8 cellular contexts compared by ENCODE assay signal in genomic region chr2:1550658-1551316, GRCh38.
A peak's percentile ranks its signal among the peaks of the same experiment; 100 is the strongest.
DNase-seq lines count a peak whose midpoint lies in the region; ATAC-seq and TF ChIP-seq lines count a peak whose summit lies in the region.

No MANE protein-coding gene starts in this region.

- peaks cover 18% of the 10 kb centered on the region for H3K4me1 ChIP-seq in IMR-90 (ENCODE audit: control insufficient read depth, insufficient read depth, low read length)

- no peak overlapping the region for H3K23ac ChIP-seq in IMR-90 (ENCODE audit: low read depth, low read length)

- no peak overlapping the region for H2BK120ac ChIP-seq in IMR-90 (ENCODE audit: low read depth, low read length)

- H3K4me1 Mint-ChIP-seq in brain = peaks cover 24% of the 10 kb centered on the region

- 0 out of 4 replicates have a peak overlapping the region, but pooled peaks of 1 of the 2 experiments have one; percentile 36 for H4K8ac ChIP-seq in IMR-90 (ENCODE audit: low read depth in 2 of 2, low read length in 2 of 2)

- H3K9me3 ChIP-seq in IMR-90 (ENCODE audit: control insufficient read depth, insufficient read depth, low read length) = no peaks in the 10 kb centered on the region

- dilution Hi-C loops in IMR-90 (cut with HindIII; ENCODE audit: low sequenced_read_pairs, unreplicated experiment) = no loop called here

- DNase-seq in DMS114 treated with DMSO at 0.1 percent for 48 hours (lab: John Stamatoyannopoulos, UW; ENCODE audit: unreplicated experiment) = peak; percentile 6
- peak; percentile 22 for DNase-seq in IMR-90
- peak; percentile 58 for DNase-seq in T-helper 9 cell
- DNase-seq in kidney epithelial cell (ENCODE audit: low read depth) = no peak
- DNase-seq in stimulated activated CD4-positive, alpha-beta T cell treated with anti-CD3 and anti-CD28 coated beads, TNF-alpha, amount 100 ng/mL, for 4 hours (ENCODE audit: low read depth in 3 of 3) = peak; percentile 14 to 44 (median 36)
- DNase-seq in ureter (ENCODE audit: low spot score) = no peak

- ATAC-seq in GM21390 (IDR thresholded peaks at IDR 0.05; ENCODE audit: unreplicated experiment) = peak; percentile 88
- peak; percentile 67 for ATAC-seq in IMR-90 (ENCODE audit: low read depth)

- H3K4me3 Mint-ChIP-seq in brain = no peak overlapping the region

- no peak overlapping the region for H2AK9ac ChIP-seq in IMR-90 (replicated peaks; ENCODE audit: low read depth, low read length, poor library complexity)

- peaks cover 0 to 3% (median 0%) of the 10 kb centered on the region in 5 experiments for H3K9me3 Mint-ChIP-seq in brain

- in situ Hi-C loops in IMR-90 (cut with MboI; ENCODE audit: low sequenced_read_pairs) = no loop called here

- intact Hi-C loops in IMR-90 (cut with micrococcal nuclease) = loop anchor here (5.0 kb wide), 1 partner anchor 102 kb away; no protein-coding TSS in a partner anchor

- peak overlapping the region; percentile 46; the same call in 1 of the 2 replicates for H3K4me2 ChIP-seq in IMR-90 (ENCODE audit: low read depth, low read length)

- H3K4ac ChIP-seq in IMR-90 (ENCODE audit: low read depth, low read length) = peak overlapping the region; percentile 58

- no peak overlapping the region for H3K27ac ChIP-seq in IMR-90 (ENCODE audit: insufficient read depth, low read length)

- CTCF ChIA-PET in IMR-90 (lab: Yijun Ruan, JAX) = interaction anchor here (0.6 to 2.1 kb wide), 12 partner anchors 9 to 840 kb away, joined by 3 to 9 read pairs (median 3); no protein-coding TSS in a partner anchor

- POLR2A ChIA-PET in IMR-90 (lab: Charles Lee; ENCODE audit: unreplicated experiment) = no interaction called here

- BruUV-seq in IMR-90 (replicated peaks; lab: Mats Ljungman, UMichigan) = no TSS peak

- no peak overlapping the region for H3K14ac ChIP-seq in IMR-90 (replicated peaks; ENCODE audit: low read depth, low read length)

- H3K56ac ChIP-seq in IMR-90 (ENCODE audit: extremely low read depth, insufficient read depth, low read length) = no peak overlapping the region

- no peaks in the 10 kb centered on the region; the same call in 1 of the 2 replicates for H3K9me1 ChIP-seq in IMR-90 (ENCODE audit: insufficient read depth, low read length)

- no peak overlapping the region for H4K91ac ChIP-seq in IMR-90 (ENCODE audit: insufficient read depth, low read depth, low read length)

- H3K36me3 Mint-ChIP-seq in brain = no peaks in the 10 kb centered on the region

- H3K18ac ChIP-seq in IMR-90 (ENCODE audit: low read depth, low read length) = no peak overlapping the region

- no peak overlapping the region for H3K9ac ChIP-seq in IMR-90 (ENCODE audit: low read depth, low read length)

- no peak overlapping the region for H4K5ac ChIP-seq in IMR-90 (ENCODE audit: low read depth, low read length)

- TF ChIP-seq CTCF in IMR-90 (conservative IDR thresholded peaks at IDR 0.05; ENCODE audit: low read depth, low read length) (peak; percentile 77), brain (conservative IDR thresholded peaks at IDR 0.05) (peak; percentile 82 to 98), kidney epithelial cell (IDR thresholded peaks at IDR 0.05; ENCODE audit: insufficient read depth, low read length, poor library complexity, severe bottlenecking) (peak; percentile 94)

- H2BK15ac ChIP-seq in IMR-90 (ENCODE audit: low read depth, low read length) = no peak overlapping the region

- TF ChIP-seq POLR2A in IMR-90 (IDR thresholded peaks at IDR 0.05; ENCODE audit: low read depth, low read length) = no peak

- H3K27me3 ChIP-seq in IMR-90 (ENCODE audit: control insufficient read depth, insufficient read depth, low read length) (no peaks in the 10 kb centered on the region; the same call in 1 of the 2 replicates), kidney epithelial cell (ENCODE audit: control insufficient read depth, insufficient read depth, low read length) (peaks cover 4% of the 10 kb centered on the region)

- H2BK5ac ChIP-seq in IMR-90 (ENCODE audit: low read depth, low read length, poor library complexity, severe bottlenecking) = no peak overlapping the region

- peak; percentile 58 for TF ChIP-seq RAD21 in IMR-90 (IDR thresholded peaks at IDR 0.05; ENCODE audit: low read length)

- peak overlapping the region; percentile 75; the same call in 1 of the 2 replicates for H2BK20ac ChIP-seq in IMR-90 (ENCODE audit: low read depth, low read length)

- H3K4me3 ChIP-seq in IMR-90 (ENCODE audit: insufficient read depth, low read depth, low read length) (no peak overlapping the region), kidney epithelial cell (ENCODE audit: low read depth, low read length) (no peak overlapping the region)

- no peaks in the 10 kb centered on the region for H3K36me3 ChIP-seq in IMR-90 (ENCODE audit: control insufficient read depth, insufficient read depth, low read length)
- no peaks in the 10 kb centered on the region for H3K36me3 ChIP-seq in kidney epithelial cell (ENCODE audit: control insufficient read depth, insufficient read depth, low read length)

- no peak overlapping the region for H2AK5ac ChIP-seq in IMR-90 (ENCODE audit: low read depth, low read length)

- peaks cover 5% of the 10 kb centered on the region for H3K27me3 Mint-ChIP-seq in brain

- peak overlapping the region; percentile 72 for H2AFZ ChIP-seq in IMR-90 (replicated peaks; ENCODE audit: low read length, poor library complexity)

- H3K79me1 ChIP-seq in IMR-90 (ENCODE audit: low read depth in 1 of 2, low read length in 2 of 2) = no peaks in the 10 kb centered on the region

- 35% methylated on average over 7 of the region's 32 CpGs; no CpG with 5 or more reads in 1 of the 2 experiments for WGBS in IMR-90 (ENCODE audit: extremely low coverage in 2 of 2, insufficient read length in 1 of 2), 2 experiments

- no peaks in the 10 kb centered on the region for H4K20me1 ChIP-seq in IMR-90 (ENCODE audit: insufficient read depth, low read length)

- no peak overlapping the region for H3K27ac Mint-ChIP-seq in brain

TF ChIP-seq in IMR-90, 13 proteins besides CTCF, POLR2A, EP300 and RAD21:
- peak; percentile 43; the same call in 1 of the 2 replicates for TF ChIP-seq SMC3 (IDR thresholded peaks at IDR 0.05; ENCODE audit: low read depth, low read length)
- TF ChIP-seq RFX5 (IDR thresholded peaks at IDR 0.05; ENCODE audit: low read depth, low read length) = no peak

Comparison
In these comparisons a context has a peak if more than half of its experiments do, and no peak if none do; other contexts are left out.
1. DNase-seq: peak in DMS114 treated with DMSO at 0.1 percent for 48 hours (single experiment), IMR-90 (single experiment), T-helper 9 cell (single experiment) and stimulated activated CD4-positive, alpha-beta T cell treated with anti-CD3 and anti-CD28 coated beads, TNF-alpha, amount 100 ng/mL, for 4 hours (3 of 3); none in kidney epithelial cell (single experiment) and ureter (single experiment).
2. Peak in every context shown above with its lines, with median percentiles within 50 percentile points of each other: CTCF ChIP-seq.